In the genomic region with DNA sequence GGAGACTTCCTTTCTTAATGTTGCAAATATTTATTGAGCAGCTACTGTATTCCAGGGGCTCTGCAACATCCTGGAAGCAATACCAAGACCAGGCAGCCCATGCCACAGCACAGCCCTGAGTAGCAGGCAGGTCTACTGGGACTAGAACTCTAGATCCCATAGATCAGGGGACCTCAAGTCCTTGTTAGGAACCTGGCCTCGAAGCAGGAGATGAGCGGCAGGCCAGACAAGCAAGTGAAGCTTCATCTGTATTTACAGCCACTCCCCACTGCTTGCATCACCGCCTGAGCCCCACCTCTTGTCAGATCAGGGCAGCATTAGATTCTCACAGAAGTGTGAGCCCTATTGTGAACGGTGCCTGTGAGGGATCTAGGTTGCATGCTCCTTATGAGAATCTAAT, we compare ENCODE assay signal across 3 cellular contexts.
TF ChIP-seq lines count a peak whose summit lies in the region.

No MANE protein-coding gene starts in this region.

TF ChIP-seq in SK-N-SH treated with all-trans-retinoic acid at 6 μM for 48 hours, 23 proteins besides CTCF, POLR2A, EP300 and RAD21:
- TF ChIP-seq, protein P1, sequence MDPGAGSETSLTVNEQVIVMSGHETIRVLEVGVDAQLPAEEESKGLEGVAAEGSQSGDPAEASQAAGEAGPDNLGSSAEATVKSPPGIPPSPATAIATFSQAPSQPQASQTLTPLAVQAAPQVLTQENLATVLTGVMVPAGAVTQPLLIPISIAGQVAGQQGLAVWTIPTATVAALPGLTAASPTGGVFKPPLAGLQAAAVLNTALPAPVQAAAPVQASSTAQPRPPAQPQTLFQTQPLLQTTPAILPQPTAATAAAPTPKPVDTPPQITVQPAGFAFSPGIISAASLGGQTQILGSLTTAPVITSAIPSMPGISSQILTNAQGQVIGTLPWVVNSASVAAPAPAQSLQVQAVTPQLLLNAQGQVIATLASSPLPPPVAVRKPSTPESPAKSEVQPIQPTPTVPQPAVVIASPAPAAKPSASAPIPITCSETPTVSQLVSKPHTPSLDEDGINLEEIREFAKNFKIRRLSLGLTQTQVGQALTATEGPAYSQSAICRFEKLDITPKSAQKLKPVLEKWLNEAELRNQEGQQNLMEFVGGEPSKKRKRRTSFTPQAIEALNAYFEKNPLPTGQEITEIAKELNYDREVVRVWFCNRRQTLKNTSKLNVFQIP (CRISPR knock-in tag; IDR thresholded peaks at IDR 0.05; ENCODE audit: borderline replicate concordance, low read depth) = no peak
- peak; percentile 51; the same call in 1 of the 2 replicates for TF ChIP-seq ZFP30 (CRISPR knock-in tag; IDR thresholded peaks at IDR 0.05)

TF ChIP-seq in SK-N-SH, 30 proteins besides CTCF, POLR2A, EP300 and RAD21 (continued from another document):
- TF ChIP-seq FOSL2 (IDR thresholded peaks at IDR 0.05; ENCODE audit: borderline replicate concordance, low read depth) = no peak

TF ChIP-seq in K562, 482 proteins besides CTCF, POLR2A, EP300 and RAD21 (continued from another document):
- TF ChIP-seq, protein P2, sequence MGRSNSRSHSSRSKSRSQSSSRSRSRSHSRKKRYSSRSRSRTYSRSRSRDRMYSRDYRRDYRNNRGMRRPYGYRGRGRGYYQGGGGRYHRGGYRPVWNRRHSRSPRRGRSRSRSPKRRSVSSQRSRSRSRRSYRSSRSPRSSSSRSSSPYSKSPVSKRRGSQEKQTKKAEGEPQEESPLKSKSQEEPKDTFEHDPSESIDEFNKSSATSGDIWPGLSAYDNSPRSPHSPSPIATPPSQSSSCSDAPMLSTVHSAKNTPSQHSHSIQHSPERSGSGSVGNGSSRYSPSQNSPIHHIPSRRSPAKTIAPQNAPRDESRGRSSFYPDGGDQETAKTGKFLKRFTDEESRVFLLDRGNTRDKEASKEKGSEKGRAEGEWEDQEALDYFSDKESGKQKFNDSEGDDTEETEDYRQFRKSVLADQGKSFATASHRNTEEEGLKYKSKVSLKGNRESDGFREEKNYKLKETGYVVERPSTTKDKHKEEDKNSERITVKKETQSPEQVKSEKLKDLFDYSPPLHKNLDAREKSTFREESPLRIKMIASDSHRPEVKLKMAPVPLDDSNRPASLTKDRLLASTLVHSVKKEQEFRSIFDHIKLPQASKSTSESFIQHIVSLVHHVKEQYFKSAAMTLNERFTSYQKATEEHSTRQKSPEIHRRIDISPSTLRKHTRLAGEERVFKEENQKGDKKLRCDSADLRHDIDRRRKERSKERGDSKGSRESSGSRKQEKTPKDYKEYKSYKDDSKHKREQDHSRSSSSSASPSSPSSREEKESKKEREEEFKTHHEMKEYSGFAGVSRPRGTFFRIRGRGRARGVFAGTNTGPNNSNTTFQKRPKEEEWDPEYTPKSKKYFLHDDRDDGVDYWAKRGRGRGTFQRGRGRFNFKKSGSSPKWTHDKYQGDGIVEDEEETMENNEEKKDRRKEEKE (IDR thresholded peaks at IDR 0.05; ENCODE audit: borderline replicate concordance in 1 of 2, control insufficient read depth in 1 of 2, low read depth in 2 of 2, low read length in 1 of 2) = no peak
